ENCODE assay signal across 13 cellular contexts in genomic region chr7:92158660-92159575, GRCh38. TPM values are rescaled to one million over a fixed set of nuclear protein-coding genes. Genes with fewer than 3 reads are reported as not detected.
DNase-seq lines count a peak whose midpoint lies in the region; ATAC-seq, FAIRE-seq and TF ChIP-seq lines count a peak whose summit lies in the region.
"Had no signal": no experiment of that assay in that cellular context is flagged by ENCODE, and none has a peak within 500 bp of the region (broad histone marks: within the 10 kb centered on the region; RNA-seq: fewer than 3 reads in every experiment).

No MANE protein-coding gene starts in this region.

- H3K4me3 ChIP-seq in GM12878 = no peak overlapping the region
- H3K4me3 ChIP-seq: BLaER1 treated with 17β-estradiol and CSF1 and Interleukin-3, amounts not matched to agents 10 nM and 100 nM; GM23338 had no signal

- H3K9me3 ChIP-seq in GM12878 (replicated peaks; ENCODE audit: control insufficient read depth, insufficient read depth, low read length) = no peaks in the 10 kb centered on the region
- H3K9me3 ChIP-seq: BLaER1 treated with 17β-estradiol and CSF1 and Interleukin-3, amounts not matched to agents 10 nM and 100 nM had no signal

- H3K36me3 Mint-ChIP-seq in activated naive CD8-positive, alpha-beta T cell treated with anti-CD3 and anti-CD28 coated beads for 36 hours = no peaks in the 10 kb centered on the region
- no peaks in the 10 kb centered on the region for H3K36me3 Mint-ChIP-seq in T-helper 2 cell treated with Interferon-gamma antibody and Interleukin-4, amounts not matched to agents 5 μg/mL and 100 μg/mL, for 36 hours (ENCODE audit: low read depth)
- H3K36me3 Mint-ChIP-seq: brain had no signal

- no peak overlapping the region for H3K4me2 ChIP-seq in GM12878 (ENCODE audit: control insufficient read depth, insufficient read depth)
- H3K4me2 ChIP-seq: BLaER1 treated with 17β-estradiol and CSF1 and Interleukin-3, amounts not matched to agents 10 nM and 100 nM; GM23338 had no signal

- ATAC-seq in GM19372 (IDR thresholded peaks at IDR 0.05; ENCODE audit: low read depth, unreplicated experiment) (peak; percentile 62), HG03103 (IDR thresholded peaks at IDR 0.05; ENCODE audit: low read depth, unreplicated experiment) (peak; percentile 81), GM12878 (peak; percentile 89)
- ATAC-seq: GM23338, left cardiac atrium had no signal

- CTCF ChIA-PET in GM12878 (lab: Yijun Ruan, JAX) = no interaction called here

- no peak for FAIRE-seq in GM12878 (lab: Jason Lieb, UNC)

- intact Hi-C loops in GM12878 (cut with micrococcal nuclease; ENCODE audit: unreplicated experiment) = no loop called here

- no peak for TF ChIP-seq POLR2A in GM12878 (IDR thresholded peaks at IDR 0.05; ENCODE audit: low read depth, low read length)

- H3K79me2 ChIP-seq in GM12878 (ENCODE audit: control insufficient read depth, insufficient read depth, low read length) = no peaks in the 10 kb centered on the region

- 50% methylated on average over 3 of the region's 3 CpGs for WGBS in GM12878 (ENCODE audit: insufficient coverage, insufficient replicate concordance, low lambda C conversion rate, missing lambda C conversion rate)

- H3K4me3 Mint-ChIP-seq in activated naive CD8-positive, alpha-beta T cell treated with anti-CD3 and anti-CD28 coated beads for 36 hours = no peak overlapping the region
- H3K4me3 Mint-ChIP-seq in T-helper 2 cell treated with Interferon-gamma antibody and Interleukin-4, amounts not matched to agents 5 μg/mL and 100 μg/mL, for 36 hours = no peak overlapping the region
- H3K4me3 Mint-ChIP-seq: brain, GM23338 had no signal

- no peak for TF ChIP-seq CTCF in GM12878 (IDR thresholded peaks at IDR 0.05 in 2 of 3, conservative IDR thresholded peaks at IDR 0.05 in 1 of 3; ENCODE audit: control insufficient read depth in 2 of 3, extremely low read depth in 1 of 3, insufficient read depth in 1 of 3, low read depth in 3 of 3, low read length in 3 of 3)

- no peak overlapping the region; the same call in 1 of the 2 replicates for H2AFZ ChIP-seq in GM12878 (ENCODE audit: control insufficient read depth, low read depth, low read length)
- H2AFZ ChIP-seq: GM23338 had no signal

- H3K27me3 Mint-ChIP-seq in activated naive CD8-positive, alpha-beta T cell treated with anti-CD3 and anti-CD28 coated beads for 36 hours = peaks cover 18% of the 10 kb centered on the region
- peaks cover 28% of the 10 kb centered on the region for H3K27me3 Mint-ChIP-seq in T-helper 2 cell treated with Interferon-gamma antibody and Interleukin-4, amounts not matched to agents 5 μg/mL and 100 μg/mL, for 36 hours (ENCODE audit: low read depth)
- H3K27me3 Mint-ChIP-seq: brain had no signal

- no peaks in the 10 kb centered on the region for H3K4me1 ChIP-seq in GM12878 (ENCODE audit: control insufficient read depth, insufficient read depth, low read length)

- no peak overlapping the region for H3K27ac Mint-ChIP-seq in activated naive CD8-positive, alpha-beta T cell treated with anti-CD3 and anti-CD28 coated beads for 36 hours
- H3K27ac Mint-ChIP-seq in T-helper 2 cell treated with Interferon-gamma antibody and Interleukin-4, amounts not matched to agents 5 μg/mL and 100 μg/mL, for 36 hours = no peak overlapping the region
- H3K27ac Mint-ChIP-seq: brain, GM23338 had no signal

- no peaks in the 10 kb centered on the region for H3K36me3 ChIP-seq in GM12878 (ENCODE audit: control insufficient read depth in 2 of 2, insufficient read depth in 2 of 2, low read length in 1 of 2)
- H3K36me3 ChIP-seq: BLaER1 treated with 17β-estradiol and CSF1 and Interleukin-3, amounts not matched to agents 10 nM and 100 nM had no signal

- H3K9me3 Mint-ChIP-seq in activated naive CD8-positive, alpha-beta T cell treated with anti-CD3 and anti-CD28 coated beads for 36 hours = no peaks in the 10 kb centered on the region
- no peaks in the 10 kb centered on the region for H3K9me3 Mint-ChIP-seq in T-helper 2 cell treated with Interferon-gamma antibody and Interleukin-4, amounts not matched to agents 5 μg/mL and 100 μg/mL, for 36 hours
- H3K9me3 Mint-ChIP-seq: brain, GM23338 had no signal

- no peak overlapping the region for H3K9ac ChIP-seq in GM12878 (ENCODE audit: control insufficient read depth, insufficient read depth, low read length)
- H3K9ac ChIP-seq: BLaER1 treated with 17β-estradiol and CSF1 and Interleukin-3, amounts not matched to agents 10 nM and 100 nM had no signal

- H3K27ac ChIP-seq in GM12878 (ENCODE audit: control insufficient read depth, insufficient read depth) = no peak overlapping the region
- H3K27ac ChIP-seq: BLaER1 treated with 17β-estradiol and CSF1 and Interleukin-3, amounts not matched to agents 10 nM and 100 nM had no signal

- RAD21 ChIA-PET in GM12878 (lab: Charles Lee; ENCODE audit: unreplicated experiment) = no interaction called here

- DNase-seq in ACHN (peak; percentile 56), GM12878 (ENCODE audit: low read depth, low spot score) (no peak), DMS153 (lab: John Stamatoyannopoulos, UW) (no peak)
- DNase-seq in activated naive CD8-positive, alpha-beta T cell treated with anti-CD3 and anti-CD28 coated beads for 36 hours = no peak
- no peak for DNase-seq in activated T-cell treated with anti-CD3 and anti-CD28 coated beads, Interleukin-2, amount 50 U/mL, for 1 hour
- no peak for DNase-seq in T-helper 2 cell treated with Interferon-gamma antibody and Interleukin-4, amounts not matched to agents 5 μg/mL and 100 μg/mL, for 36 hours (ENCODE audit: low spot score)
- DNase-seq: left cardiac atrium, NCI-H187 had no signal

- POLR2A ChIA-PET in GM12878 (lab: Charles Lee) = no interaction called here

- no peak for TF ChIP-seq RAD21 in GM12878 (IDR thresholded peaks at IDR 0.05; ENCODE audit: insufficient read depth, low read depth, low read length)

- H4K20me1 ChIP-seq in GM12878 (ENCODE audit: control insufficient read depth, insufficient read depth) = no peaks in the 10 kb centered on the region
- H4K20me1 ChIP-seq: BLaER1 treated with 17β-estradiol and CSF1 and Interleukin-3, amounts not matched to agents 10 nM and 100 nM had no signal

- peaks cover 0 to 5% of the 10 kb centered on the region in 2 experiments; a peak in 1 of 4 replicates for H3K27me3 ChIP-seq in GM12878 (replicated peaks in 1 of 2; ENCODE audit: control insufficient read depth in 2 of 2, insufficient read depth in 2 of 2, low read length in 1 of 2)
- H3K27me3 ChIP-seq: BLaER1 treated with 17β-estradiol and CSF1 and Interleukin-3, amounts not matched to agents 10 nM and 100 nM had no signal

- peaks cover 3% of the 10 kb centered on the region for H3K4me1 Mint-ChIP-seq in activated naive CD8-positive, alpha-beta T cell treated with anti-CD3 and anti-CD28 coated beads for 36 hours
- H3K4me1 Mint-ChIP-seq in T-helper 2 cell treated with Interferon-gamma antibody and Interleukin-4, amounts not matched to agents 5 μg/mL and 100 μg/mL, for 36 hours (ENCODE audit: low read depth) = peaks cover 5% of the 10 kb centered on the region
- H3K4me1 Mint-ChIP-seq: brain, GM23338 had no signal

- no TSS peak for BruUV-seq in GM12878 (replicated peaks; lab: Mats Ljungman, UMichigan)

- in situ Hi-C loops in ACHN (cut with HindIII; ENCODE audit: low pct_ligation_motif_present, low pct_unique_long_range_greater_than_20kb, low sequenced_read_pairs) (no loop called here), GM12878 (cut with MboI) (no loop called here)

- SMC1A ChIA-PET in GM12878 (lab: Charles Lee; ENCODE audit: uncharacterized antibody, unreplicated experiment) = interaction anchor here (1.2 kb wide), 1 partner anchor 8 kb away, joined by 3 read pairs; no protein-coding TSS in a partner anchor

- no peak for TF ChIP-seq EP300 in GM12878 (IDR thresholded peaks at IDR 0.05; ENCODE audit: borderline replicate concordance in 1 of 2, control insufficient read depth in 1 of 2, low read depth in 2 of 2, low read length in 2 of 2)

TF ChIP-seq in GM12878, 131 proteins besides CTCF, POLR2A, EP300 and RAD21 (continues in another document):
- peak; percentile 34; the same call in 1 of the 2 replicates for TF ChIP-seq JUNB (IDR thresholded peaks at IDR 0.05)

RNA-seq across cellular contexts. Expression of gene LRRD1, which starts 20.0 kb away (rescaled TPM):
- 0.27 and 0.44 TPM in 2 replicates for total RNA-seq in GM12878 (2013; cell fraction: nucleolus; rRNA removed)
- total RNA-seq in GM12878 (2014; rRNA removed) (0.06 and 0.11 TPM in 2 replicates), GM12878 (2014; rRNA removed; fragmentation: Illumina TruSeq; extraction: Trizol) (0.04 TPM in 1 of 2 replicates, not detected in the other), GM12878 (2021) (not detected in 2 replicates)
- polyA plus RNA-seq in GM12878 (2011; ENCODE audit: low read depth) = not detected
- polyA plus RNA-seq in GM12878 (2011; rRNA removed) (0.03 TPM in 1 of 2 replicates, not detected in the other), GM12878 (2014; fragmentation: Illumina TruSeq; extraction: Trizol) (0.16 TPM in 1 of 2 replicates, not detected in the other), GM12878 (2014; fragmentation: Nextera tagmentation; extraction: Ambion mirVana) (not detected), GM12878 (2014; rRNA removed) (not detected in 2 replicates), GM12878 (2016; fragmentation: Nextera tagmentation; extraction: Ambion mirVana) (not detected)
- not detected in 2 replicates for polyA plus RNA-seq in GM12878 (2011; cell fraction: cytosol; rRNA removed)
- not detected in 2 replicates for polyA plus RNA-seq in GM12878 (2011; cell fraction: nucleus; rRNA removed)
- not detected in 2 replicates for polyA plus RNA-seq in GM12878 (2012)
- not detected in 2 replicates for polyA minus RNA-seq in GM12878 (2011; rRNA and poly(A)+ RNA removed)
- not detected in 2 replicates for polyA minus RNA-seq in GM12878 (2011; cell fraction: cytosol; rRNA and poly(A)+ RNA removed)
- not detected in 2 replicates for polyA minus RNA-seq in GM12878 (2011; cell fraction: nucleus; rRNA and poly(A)+ RNA removed)
- total RNA-seq in activated naive CD8-positive, alpha-beta T cell treated with anti-CD3 and anti-CD28 coated beads for 36 hours = not detected
- total RNA-seq: GM23338 had no signal

RNA-seq across cellular contexts. Expression of gene CYP51A1, which starts 24.6 kb away (rescaled TPM):
- total RNA-seq in GM12878 (2013; cell fraction: nucleolus; rRNA removed) = 103 and 112 TPM in 2 replicates
- total RNA-seq in GM12878 (2014; rRNA removed) (91.9 and 119 TPM in 2 replicates), GM12878 (2014; rRNA removed; fragmentation: Illumina TruSeq; extraction: Trizol) (113 and 117 TPM in 2 replicates), GM12878 (2021) (78.4 and 82.7 TPM in 2 replicates)
- polyA plus RNA-seq in GM12878 (2011; ENCODE audit: low read depth) = 34.8 TPM
- polyA plus RNA-seq in GM12878 (2011; rRNA removed) (21.5 and 31.5 TPM in 2 replicates), GM12878 (2014; fragmentation: Illumina TruSeq; extraction: Trizol) (63.8 and 80.8 TPM in 2 replicates), GM12878 (2014; fragmentation: Nextera tagmentation; extraction: Ambion mirVana) (10 to 100 TPM; 28.1 to 33.1 TPM), GM12878 (2014; rRNA removed) (38.6 and 47.3 TPM in 2 replicates), GM12878 (2016; fragmentation: Nextera tagmentation; extraction: Ambion mirVana) (10 to 100 TPM; 59.9 to 74.8 TPM)
- polyA plus RNA-seq in GM12878 (2011; cell fraction: cytosol; rRNA removed) = 14.1 and 23.2 TPM in 2 replicates
- 6.5 and 10.0 TPM in 2 replicates for polyA plus RNA-seq in GM12878 (2011; cell fraction: nucleus; rRNA removed)
- polyA plus RNA-seq in GM12878 (2012) = 47.5 and 57.5 TPM in 2 replicates
- 31.4 and 38.8 TPM in 2 replicates for polyA minus RNA-seq in GM12878 (2011; rRNA and poly(A)+ RNA removed)
- 20.6 and 25.9 TPM in 2 replicates for polyA minus RNA-seq in GM12878 (2011; cell fraction: cytosol; rRNA and poly(A)+ RNA removed)
- polyA minus RNA-seq in GM12878 (2011; cell fraction: nucleus; rRNA and poly(A)+ RNA removed) = 10.4 and 13.8 TPM in 2 replicates
- 10 to 100 TPM; 57.3 to 62.3 TPM for total RNA-seq in activated naive CD8-positive, alpha-beta T cell treated with anti-CD3 and anti-CD28 coated beads for 36 hours
